13 cellular contexts compared by ENCODE assay signal in genomic region chr6:11586574-11586973, GRCh38. TPM values are rescaled to one million over a fixed set of nuclear protein-coding genes. Genes with fewer than 3 reads are reported as not detected.
DNase-seq lines count a peak whose midpoint lies in the region; ATAC-seq and TF ChIP-seq lines count a peak whose summit lies in the region.
"Had no signal": no experiment of that assay in that cellular context is flagged by ENCODE, and none has a peak within 500 bp of the region (broad histone marks: within the 10 kb centered on the region; RNA-seq: fewer than 3 reads in every experiment).

No MANE protein-coding gene starts in this region.

- H3K79me2 ChIP-seq in osteoblast (ENCODE audit: insufficient read depth, low read length): no peaks in the 10 kb centered on the region

- no peaks in the 10 kb centered on the region for H3K36me3 Mint-ChIP-seq in activated naive CD8-positive, alpha-beta T cell treated with anti-CD3 and anti-CD28 coated beads, Interleukin-2, amount 50 U/mL, for 24 hours (ENCODE audit: low read depth)

- H3K27ac ChIP-seq in osteoblast (ENCODE audit: low read depth, low read length): peak overlapping the region; percentile 89

- peak overlapping the region; percentile 22 for H2AFZ ChIP-seq in osteoblast (ENCODE audit: low read length)

- no peak for TF ChIP-seq CTCF in fibroblast of mammary gland (conservative IDR thresholded peaks at IDR 0.05; ENCODE audit: control insufficient read depth, insufficient read depth, low read depth, low read length)
- TF ChIP-seq CTCF in osteoblast (IDR thresholded peaks at IDR 0.05; ENCODE audit: extremely low read depth, low read depth, low read length): no peak

- no peaks in the 10 kb centered on the region for H3K27me3 ChIP-seq in osteoblast (ENCODE audit: insufficient read depth, low read length)
- H3K27me3 ChIP-seq: transverse colon had no signal

- no peaks in the 10 kb centered on the region for H3K9me3 Mint-ChIP-seq in activated naive CD8-positive, alpha-beta T cell treated with anti-CD3 and anti-CD28 coated beads, Interleukin-2, amount 50 U/mL, for 24 hours

- DNase-seq in Daoy (ENCODE audit: low read depth) (peak; percentile 80), RPMI7951 (ENCODE audit: low read depth) (peak; percentile 78), fibroblast of mammary gland (ENCODE audit: low read depth) (peak; percentile 54), osteoblast (ENCODE audit: insufficient read length, low spot score, missing footprints) (peak; percentile 82), NCI-H446 treated with DMSO at 0.1 percent for 48 hours (lab: John Stamatoyannopoulos, UW) (no peak), GM19240 (ENCODE audit: insufficient read length, low spot score) (no peak)
- no peak for DNase-seq in activated naive CD8-positive, alpha-beta T cell treated with anti-CD3 and anti-CD28 coated beads, Interleukin-2, amount 50 U/mL, for 24 hours
- DNase-seq: activated effector memory CD4-positive, alpha-beta T cell treated with Interleukin-2 at 50 U/mL for 16 hours; GDM1; NCI-H82; stimulated activated CD4-positive, alpha-beta T cell treated with anti-CD3 and anti-CD28 coated beads, Interleukin-1b, Interleukin-23, amount 100 ng/mL, for 48 hours; transverse colon had no signal

- H3K4me1 Mint-ChIP-seq in activated naive CD8-positive, alpha-beta T cell treated with anti-CD3 and anti-CD28 coated beads, Interleukin-2, amount 50 U/mL, for 24 hours: no peaks in the 10 kb centered on the region

- no peak overlapping the region for H3K27ac Mint-ChIP-seq in activated naive CD8-positive, alpha-beta T cell treated with anti-CD3 and anti-CD28 coated beads, Interleukin-2, amount 50 U/mL, for 24 hours

- H3K4me2 ChIP-seq in osteoblast (ENCODE audit: insufficient read depth, low read length): peak overlapping the region; percentile 40

- no peak overlapping the region for H3K4me3 ChIP-seq in fibroblast of mammary gland (ENCODE audit: control insufficient read depth, low read depth, low read length)
- peak overlapping the region; percentile 11 for H3K4me3 ChIP-seq in osteoblast (ENCODE audit: insufficient read depth, low read length)
- H3K4me3 ChIP-seq: transverse colon had no signal

- H3K4me3 Mint-ChIP-seq in activated naive CD8-positive, alpha-beta T cell treated with anti-CD3 and anti-CD28 coated beads, Interleukin-2, amount 50 U/mL, for 24 hours: no peak overlapping the region

- H3K9me3 ChIP-seq in osteoblast (ENCODE audit: low read depth, low read length): no peaks in the 10 kb centered on the region
- H3K9me3 ChIP-seq: transverse colon had no signal

- ATAC-seq in HG02840 (IDR thresholded peaks at IDR 0.05; ENCODE audit: low FRiP score, unreplicated experiment): no peak
- no peak for ATAC-seq in activated naive CD8-positive, alpha-beta T cell treated with anti-CD3 and anti-CD28 coated beads, Interleukin-2, amount 50 U/mL, for 24 hours

- peaks cover 31% of the 10 kb centered on the region for H3K4me1 ChIP-seq in osteoblast (ENCODE audit: insufficient read depth, low read length)

- H3K27me3 Mint-ChIP-seq in activated naive CD8-positive, alpha-beta T cell treated with anti-CD3 and anti-CD28 coated beads, Interleukin-2, amount 50 U/mL, for 24 hours: no peaks in the 10 kb centered on the region

- no peaks in the 10 kb centered on the region for H4K20me1 ChIP-seq in osteoblast (ENCODE audit: insufficient read depth, low read length)

- no peaks in the 10 kb centered on the region for H3K36me3 ChIP-seq in osteoblast (ENCODE audit: insufficient read depth, low read length)
- H3K36me3 ChIP-seq: transverse colon had no signal

RNA-seq across cellular contexts. Expression of gene TMEM170B, which starts 49.0 kb away (rescaled TPM):
- total RNA-seq in Daoy (2014; rRNA removed; shearing (Covaris generic)): 5.2 and 5.8 TPM in 2 replicates
- 0.39 and 0.60 TPM in 2 replicates for total RNA-seq in RPMI7951 (2014; rRNA removed; shearing (Covaris generic))
- 3.8 and 4.0 TPM in 2 replicates for total RNA-seq in osteoblast

Comparison
In these comparisons a context has a peak if more than half of its experiments do, and no peak if none do; other contexts are left out.
1. DNase-seq: peak in Daoy (single experiment), RPMI7951 (single experiment), fibroblast of mammary gland (single experiment) and osteoblast (single experiment); none in NCI-H446 treated with DMSO at 0.1 percent for 48 hours (single experiment), GM19240 (single experiment) and activated naive CD8-positive, alpha-beta T cell treated with anti-CD3 and anti-CD28 coated beads, Interleukin-2, amount 50 U/mL, for 24 hours (single experiment).